10 cellular contexts compared by ENCODE assay signal in the genomic region with DNA sequence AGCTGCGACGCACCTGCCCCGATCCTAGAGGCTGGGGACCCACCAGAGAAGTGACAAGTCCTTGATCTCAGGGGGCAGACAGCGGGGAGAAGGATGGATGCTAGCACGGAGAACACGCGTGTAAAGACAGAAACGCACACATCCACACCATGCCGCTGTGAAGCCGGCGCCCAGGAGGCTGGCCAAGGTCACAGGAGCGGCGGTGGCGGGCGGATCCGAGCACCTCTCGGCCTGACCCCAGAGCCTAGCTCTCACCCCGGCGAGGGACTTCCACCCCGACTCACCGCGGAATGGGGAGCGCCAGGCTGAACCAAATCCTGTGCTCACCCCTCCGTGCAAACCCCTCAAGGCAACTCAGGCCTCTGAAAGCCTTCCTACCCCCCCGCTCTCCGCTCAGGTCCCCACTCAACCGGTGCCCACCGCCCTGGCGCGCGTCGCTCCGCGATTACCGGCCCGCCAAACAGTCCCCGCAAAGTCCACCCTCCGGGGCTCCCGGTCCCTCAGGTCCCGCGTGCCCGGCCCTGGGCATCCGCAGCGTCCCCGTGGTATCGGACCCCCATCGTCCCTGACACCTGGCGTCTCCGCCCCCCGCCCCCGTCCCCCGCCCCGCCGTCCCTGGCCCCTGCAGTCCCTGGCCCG. TPM values are rescaled to one million over a fixed set of nuclear protein-coding genes. Genes with fewer than 3 reads are reported as not detected.
DNase-seq lines count a peak whose midpoint lies in the region; ATAC-seq, FAIRE-seq and TF ChIP-seq lines count a peak whose summit lies in the region.
"Had no signal": no experiment of that assay in that cellular context is flagged by ENCODE, and none has a peak within 500 bp of the region (broad histone marks: within the 10 kb centered on the region; RNA-seq: fewer than 3 reads in every experiment).

No MANE protein-coding gene starts in this region.

- no peaks in the 10 kb centered on the region for H3K36me3 Mint-ChIP-seq in CD4-positive, CD25-positive, alpha-beta regulatory T cell
- peaks cover 11% of the 10 kb centered on the region for H3K36me3 Mint-ChIP-seq in WTC11

- H3K27ac Mint-ChIP-seq in CD4-positive, CD25-positive, alpha-beta regulatory T cell = peak overlapping the region in 1 of 3 donors; percentile 52
- no peak overlapping the region for H3K27ac Mint-ChIP-seq in WTC11

- peaks cover 69% of the 10 kb centered on the region for H3K27me3 Mint-ChIP-seq in CD4-positive, CD25-positive, alpha-beta regulatory T cell
- H3K27me3 Mint-ChIP-seq in WTC11 (ENCODE audit: low read depth) = peaks cover 41% of the 10 kb centered on the region

- ATAC-seq in CD4-positive, CD25-positive, alpha-beta regulatory T cell (ENCODE audit: low read depth in 2 of 2) = no peak
- peak; percentile 71 for ATAC-seq in WTC11
- peak; percentile 4 for ATAC-seq in foreskin keratinocyte
- ATAC-seq in pancreas = peak; percentile 51 to 56 (median 54)
- no peak for ATAC-seq in HG02759 (IDR thresholded peaks at IDR 0.05; ENCODE audit: unreplicated experiment)
- no peak for ATAC-seq in GM18909 (IDR thresholded peaks at IDR 0.05; ENCODE audit: poor library complexity, unreplicated experiment)

- DNase-seq in CD4-positive, CD25-positive, alpha-beta regulatory T cell = no peak
- DNase-seq in WTC11 (ENCODE audit: low spot score) (peak; percentile 64), foreskin keratinocyte (no peak), pancreas (peak in 3 of 6 donors; percentile 20 to 79 (median 72)), DMS79 (lab: John Stamatoyannopoulos, UW) (no peak), mesenteric fat pad (ENCODE audit: low spot score) (no peak)
- DNase-seq: MV-4-11 had no signal

- H3K4me1 ChIP-seq in CD4-positive, CD25-positive, alpha-beta regulatory T cell (ENCODE audit: control insufficient read depth, insufficient read depth, low read length, poor library complexity, severe bottlenecking) = peaks cover 7% of the 10 kb centered on the region
- H3K4me1 ChIP-seq in foreskin keratinocyte (no peaks in the 10 kb centered on the region), pancreas (peaks cover 0 to 7% (median 3%) of the 10 kb centered on the region in 3 donors)

- POLR2A ChIA-PET in WTC11 (lab: Charles Lee) = no interaction called here

- WGBS in pancreas, 2 donors = 10 to 18% methylated on average over 35 to 55 of the region's 55 CpGs

- peaks cover 13% of the 10 kb centered on the region for H3K27me3 ChIP-seq in CD4-positive, CD25-positive, alpha-beta regulatory T cell (ENCODE audit: control insufficient read depth, insufficient read depth, low read length)
- peaks cover 78% of the 10 kb centered on the region for H3K27me3 ChIP-seq in foreskin keratinocyte
- H3K27me3 ChIP-seq in pancreas = no peaks in the 10 kb centered on the region
- H3K27me3 ChIP-seq: adrenal gland had no signal

- no peaks in the 10 kb centered on the region for H3K36me3 ChIP-seq in CD4-positive, CD25-positive, alpha-beta regulatory T cell (ENCODE audit: control insufficient read depth, insufficient read depth, low read length)
- H3K36me3 ChIP-seq in pancreas = no peaks in the 10 kb centered on the region
- H3K36me3 ChIP-seq: adrenal gland had no signal

- H3K27ac ChIP-seq in CD4-positive, CD25-positive, alpha-beta regulatory T cell (ENCODE audit: insufficient read depth, low read length, poor library complexity, severe bottlenecking) = no peak overlapping the region
- no peak overlapping the region for H3K27ac ChIP-seq in foreskin keratinocyte
- H3K27ac ChIP-seq in pancreas = no peak overlapping the region

- intact Hi-C loops in pancreas (cut with DNase I) = no loop called here

- TF ChIP-seq CTCF in WTC11 (IDR thresholded peaks at IDR 0.05) (no peak), foreskin keratinocyte (conservative IDR thresholded peaks at IDR 0.05) (no peak), pancreas (IDR thresholded peaks at IDR 0.05) (no peak)

- H3K9me3 ChIP-seq in CD4-positive, CD25-positive, alpha-beta regulatory T cell (ENCODE audit: control insufficient read depth in 2 of 2, low read length in 2 of 2) = no peaks in the 10 kb centered on the region
- H3K9me3 ChIP-seq in pancreas = no peaks in the 10 kb centered on the region
- H3K9me3 ChIP-seq: adrenal gland had no signal

- CTCF ChIA-PET in WTC11 (lab: Charles Lee) = interaction anchor here (0.9 to 2.2 kb wide), 6 partner anchors 13 to 152 kb away, joined by 3 to 12 read pairs (median 5); no protein-coding TSS in a partner anchor

- peak overlapping the region; percentile 34 to 87 (median 64) for H3K4me3 Mint-ChIP-seq in CD4-positive, CD25-positive, alpha-beta regulatory T cell
- H3K4me3 Mint-ChIP-seq in WTC11 = peak overlapping the region; percentile 76

- H3K4me1 Mint-ChIP-seq in CD4-positive, CD25-positive, alpha-beta regulatory T cell = peaks cover 6 to 21% (median 13%) of the 10 kb centered on the region in 4 donors
- H3K4me1 Mint-ChIP-seq in WTC11 = peaks cover 42% of the 10 kb centered on the region

- H3K4me3 ChIP-seq in CD4-positive, CD25-positive, alpha-beta regulatory T cell (ENCODE audit: low read depth, low read length) = no peak overlapping the region
- H3K4me3 ChIP-seq in pancreas = peak overlapping the region; percentile 40 to 79 (median 65)

- no peak for FAIRE-seq in pancreas (lab: Jason Lieb, UNC)

- peaks cover 0 to 2% (median 0%) of the 10 kb centered on the region in 7 donors for H3K9me3 Mint-ChIP-seq in CD4-positive, CD25-positive, alpha-beta regulatory T cell
- H3K9me3 Mint-ChIP-seq in WTC11 = no peaks in the 10 kb centered on the region

TF ChIP-seq in WTC11, 78 proteins besides CTCF, POLR2A, EP300 and RAD21 (continues in another document):
- TF ChIP-seq, protein P1, sequence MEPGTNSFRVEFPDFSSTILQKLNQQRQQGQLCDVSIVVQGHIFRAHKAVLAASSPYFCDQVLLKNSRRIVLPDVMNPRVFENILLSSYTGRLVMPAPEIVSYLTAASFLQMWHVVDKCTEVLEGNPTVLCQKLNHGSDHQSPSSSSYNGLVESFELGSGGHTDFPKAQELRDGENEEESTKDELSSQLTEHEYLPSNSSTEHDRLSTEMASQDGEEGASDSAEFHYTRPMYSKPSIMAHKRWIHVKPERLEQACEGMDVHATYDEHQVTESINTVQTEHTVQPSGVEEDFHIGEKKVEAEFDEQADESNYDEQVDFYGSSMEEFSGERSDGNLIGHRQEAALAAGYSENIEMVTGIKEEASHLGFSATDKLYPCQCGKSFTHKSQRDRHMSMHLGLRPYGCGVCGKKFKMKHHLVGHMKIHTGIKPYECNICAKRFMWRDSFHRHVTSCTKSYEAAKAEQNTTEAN (CRISPR knock-in tag; IDR thresholded peaks at IDR 0.05) = 0 out of 2 replicates have a peak, but pooled peaks have one; percentile 45
- 0 out of 2 replicates have a peak, but pooled peaks have one; percentile 35 for TF ChIP-seq TP53 (CRISPR knock-in tag; IDR thresholded peaks at IDR 0.05)
- TF ChIP-seq FOXP4 (CRISPR knock-in tag; IDR thresholded peaks at IDR 0.05) = no peak
- TF ChIP-seq SP1 (CRISPR knock-in tag; conservative IDR thresholded peaks at IDR 0.05) = 0 out of 2 replicates have a peak, but pooled peaks have one; percentile 3

RNA-seq across cellular contexts. Expression of gene LRRFIP1, which starts 0.5 kb away (rescaled TPM):
- total RNA-seq in CD4-positive, CD25-positive, alpha-beta regulatory T cell = 183 TPM
- 100 to 1,000 TPM in 1 of 4 donors, 10 to 100 TPM in 3; 69.4 to 107 (median 77.1) TPM for polyA plus RNA-seq in CD4-positive, CD25-positive, alpha-beta regulatory T cell
- total RNA-seq in WTC11 (2021) (70.6 to 88.4 TPM (median 71.2 TPM) in 3 replicates), foreskin keratinocyte (91.7 and 95.3 TPM in 2 replicates), pancreas (10 to 100 TPM; 18.4 to 55.0 (median 33.4) TPM), mesenteric fat pad (144 TPM)
- polyA plus RNA-seq in foreskin keratinocyte (30.1 and 32.3 TPM in 2 replicates), pancreas (10 to 100 TPM; 22.3 to 33.7 TPM)

RNA-seq across cellular contexts. Expression of gene RAB17, which starts 36.4 kb away (rescaled TPM):
- total RNA-seq in CD4-positive, CD25-positive, alpha-beta regulatory T cell = not detected
- not detected for polyA plus RNA-seq in CD4-positive, CD25-positive, alpha-beta regulatory T cell
- total RNA-seq in WTC11 (2021) = 134 to 140 TPM (median 137 TPM) in 3 replicates
- total RNA-seq in foreskin keratinocyte = 0.75 and 1.8 TPM in 2 replicates
- 1.2 and 2.1 TPM in 2 replicates for polyA plus RNA-seq in foreskin keratinocyte
- total RNA-seq in pancreas = 10 to 100 TPM; 19.2 to 40.5 (median 28.2) TPM
- 100 to 1,000 TPM in 1 of 2 donors, 10 to 100 TPM in 1; 97.9 to 130 TPM for polyA plus RNA-seq in pancreas
- 0.87 TPM for total RNA-seq in mesenteric fat pad

Comparison
In these comparisons a context has a peak if more than half of its experiments do, and no peak if none do; other contexts are left out.
1. ATAC-seq: peak in WTC11 (single experiment), foreskin keratinocyte (single experiment) and pancreas (4 of 4); none in CD4-positive, CD25-positive, alpha-beta regulatory T cell (0 of 2), HG02759 (single experiment) and GM18909 (single experiment).